In the genomic region with DNA sequence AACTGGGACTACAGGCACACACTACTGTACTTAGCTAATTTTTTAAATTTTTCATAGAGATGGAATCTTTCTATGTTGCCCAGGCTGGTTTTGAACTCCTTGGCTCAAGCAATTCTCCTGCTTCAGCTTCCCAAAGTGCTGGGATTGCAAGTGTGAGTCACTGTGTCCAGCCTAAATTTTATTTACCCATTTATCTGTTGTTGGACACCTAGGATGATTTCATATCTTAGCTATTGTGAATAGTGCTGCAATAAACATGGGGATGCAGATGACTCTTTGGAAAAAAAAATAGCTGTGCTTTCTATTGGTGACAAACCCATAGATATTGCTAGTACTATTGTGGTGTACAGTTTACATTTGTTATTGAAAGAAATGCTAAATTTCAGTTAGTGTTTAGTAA, we compare ENCODE assay signal across 2 cellular contexts.
TF ChIP-seq lines count a peak whose summit lies in the region.

No MANE protein-coding gene starts in this region.

TF ChIP-seq in IMR-90, 13 proteins besides CTCF, POLR2A, EP300 and RAD21:
- TF ChIP-seq MAFK (IDR thresholded peaks at IDR 0.05; ENCODE audit: low read depth, low read length) (0 out of 2 replicates have a peak, but pooled peaks have one; percentile 1), CEBPB (IDR thresholded peaks at IDR 0.05; ENCODE audit: low read depth, low read length) (peak; percentile 18; the same call in 1 of the 2 replicates), CHD1 (IDR thresholded peaks at IDR 0.05; ENCODE audit: low read depth, low read length) (no peak)

TF ChIP-seq in WTC11, 78 proteins besides CTCF, POLR2A, EP300 and RAD21:
- TF ChIP-seq TCF7 (CRISPR knock-in tag; IDR thresholded peaks at IDR 0.05; ENCODE audit: low read depth) (no peak), JUN (CRISPR knock-in tag; IDR thresholded peaks at IDR 0.05) (no peak), IRF2 (CRISPR knock-in tag; IDR thresholded peaks at IDR 0.05; ENCODE audit: borderline replicate concordance, low read depth) (no peak), ZBTB21 (CRISPR knock-in tag; IDR thresholded peaks at IDR 0.05; ENCODE audit: borderline replicate concordance) (no peak), MYBL2 (CRISPR knock-in tag; IDR thresholded peaks at IDR 0.05) (no peak), FOXP1 (CRISPR knock-in tag; IDR thresholded peaks at IDR 0.05; ENCODE audit: borderline replicate concordance) (no peak), CREB1 (CRISPR knock-in tag; IDR thresholded peaks at IDR 0.05) (no peak), CREM (CRISPR knock-in tag; IDR thresholded peaks at IDR 0.05) (no peak), ESRRA (CRISPR knock-in tag; IDR thresholded peaks at IDR 0.05; ENCODE audit: borderline replicate concordance) (no peak), TEAD1 (CRISPR knock-in tag; IDR thresholded peaks at IDR 0.05) (no peak), FOXJ3 (CRISPR knock-in tag; IDR thresholded peaks at IDR 0.05; ENCODE audit: borderline replicate concordance) (no peak), TP53 (CRISPR knock-in tag; IDR thresholded peaks at IDR 0.05) (no peak), CBFB (CRISPR knock-in tag; IDR thresholded peaks at IDR 0.05; ENCODE audit: low read depth) (no peak), KAT7 (CRISPR knock-in tag; IDR thresholded peaks at IDR 0.05; ENCODE audit: borderline replicate concordance) (no peak), RORB (CRISPR knock-in tag; IDR thresholded peaks at IDR 0.05) (no peak), NR1H2 (CRISPR knock-in tag; IDR thresholded peaks at IDR 0.05) (no peak)
- TF ChIP-seq, protein P1, sequence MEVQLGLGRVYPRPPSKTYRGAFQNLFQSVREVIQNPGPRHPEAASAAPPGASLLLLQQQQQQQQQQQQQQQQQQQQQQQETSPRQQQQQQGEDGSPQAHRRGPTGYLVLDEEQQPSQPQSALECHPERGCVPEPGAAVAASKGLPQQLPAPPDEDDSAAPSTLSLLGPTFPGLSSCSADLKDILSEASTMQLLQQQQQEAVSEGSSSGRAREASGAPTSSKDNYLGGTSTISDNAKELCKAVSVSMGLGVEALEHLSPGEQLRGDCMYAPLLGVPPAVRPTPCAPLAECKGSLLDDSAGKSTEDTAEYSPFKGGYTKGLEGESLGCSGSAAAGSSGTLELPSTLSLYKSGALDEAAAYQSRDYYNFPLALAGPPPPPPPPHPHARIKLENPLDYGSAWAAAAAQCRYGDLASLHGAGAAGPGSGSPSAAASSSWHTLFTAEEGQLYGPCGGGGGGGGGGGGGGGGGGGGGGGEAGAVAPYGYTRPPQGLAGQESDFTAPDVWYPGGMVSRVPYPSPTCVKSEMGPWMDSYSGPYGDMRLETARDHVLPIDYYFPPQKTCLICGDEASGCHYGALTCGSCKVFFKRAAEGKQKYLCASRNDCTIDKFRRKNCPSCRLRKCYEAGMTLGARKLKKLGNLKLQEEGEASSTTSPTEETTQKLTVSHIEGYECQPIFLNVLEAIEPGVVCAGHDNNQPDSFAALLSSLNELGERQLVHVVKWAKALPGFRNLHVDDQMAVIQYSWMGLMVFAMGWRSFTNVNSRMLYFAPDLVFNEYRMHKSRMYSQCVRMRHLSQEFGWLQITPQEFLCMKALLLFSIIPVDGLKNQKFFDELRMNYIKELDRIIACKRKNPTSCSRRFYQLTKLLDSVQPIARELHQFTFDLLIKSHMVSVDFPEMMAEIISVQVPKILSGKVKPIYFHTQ (CRISPR knock-in tag; IDR thresholded peaks at IDR 0.05) = no peak
- TF ChIP-seq, protein P2, sequence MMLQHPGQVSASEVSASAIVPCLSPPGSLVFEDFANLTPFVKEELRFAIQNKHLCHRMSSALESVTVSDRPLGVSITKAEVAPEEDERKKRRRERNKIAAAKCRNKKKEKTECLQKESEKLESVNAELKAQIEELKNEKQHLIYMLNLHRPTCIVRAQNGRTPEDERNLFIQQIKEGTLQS (CRISPR knock-in tag; conservative IDR thresholded peaks at IDR 0.05) = no peak
- TF ChIP-seq, protein P3, sequence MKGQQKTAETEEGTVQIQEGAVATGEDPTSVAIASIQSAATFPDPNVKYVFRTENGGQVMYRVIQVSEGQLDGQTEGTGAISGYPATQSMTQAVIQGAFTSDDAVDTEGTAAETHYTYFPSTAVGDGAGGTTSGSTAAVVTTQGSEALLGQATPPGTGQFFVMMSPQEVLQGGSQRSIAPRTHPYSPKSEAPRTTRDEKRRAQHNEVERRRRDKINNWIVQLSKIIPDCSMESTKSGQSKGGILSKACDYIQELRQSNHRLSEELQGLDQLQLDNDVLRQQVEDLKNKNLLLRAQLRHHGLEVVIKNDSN (CRISPR knock-in tag; IDR thresholded peaks at IDR 0.05) = no peak
- TF ChIP-seq, protein P4, sequence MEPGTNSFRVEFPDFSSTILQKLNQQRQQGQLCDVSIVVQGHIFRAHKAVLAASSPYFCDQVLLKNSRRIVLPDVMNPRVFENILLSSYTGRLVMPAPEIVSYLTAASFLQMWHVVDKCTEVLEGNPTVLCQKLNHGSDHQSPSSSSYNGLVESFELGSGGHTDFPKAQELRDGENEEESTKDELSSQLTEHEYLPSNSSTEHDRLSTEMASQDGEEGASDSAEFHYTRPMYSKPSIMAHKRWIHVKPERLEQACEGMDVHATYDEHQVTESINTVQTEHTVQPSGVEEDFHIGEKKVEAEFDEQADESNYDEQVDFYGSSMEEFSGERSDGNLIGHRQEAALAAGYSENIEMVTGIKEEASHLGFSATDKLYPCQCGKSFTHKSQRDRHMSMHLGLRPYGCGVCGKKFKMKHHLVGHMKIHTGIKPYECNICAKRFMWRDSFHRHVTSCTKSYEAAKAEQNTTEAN (CRISPR knock-in tag; IDR thresholded peaks at IDR 0.05) = no peak
